33 cellular contexts compared by ENCODE assay signal in genomic region chr9:114624656-114625055, GRCh38. TPM values are rescaled to one million over a fixed set of nuclear protein-coding genes. Genes with fewer than 3 reads are reported as not detected.
"Had no signal": no experiment of that assay in that cellular context is flagged by ENCODE, and none has a peak within 500 bp of the region (broad histone marks: within the 10 kb centered on the region; RNA-seq: fewer than 3 reads in every experiment).

No MANE protein-coding gene starts in this region.

- H3K4me3 ChIP-seq: colonic mucosa, gastrocnemius medialis, lung, smooth muscle cell, stomach, thyroid gland had no signal

- H3K36me3 ChIP-seq: colonic mucosa, neutrophil had no signal

- ATAC-seq: esophagus mucosa, gastrocnemius medialis, left lobe of liver, natural killer cell, sciatic nerve had no signal

- H3K4me1 Mint-ChIP-seq: neural crest cell had no signal

- H3K4me2 ChIP-seq: smooth muscle cell had no signal

- H2AFZ ChIP-seq: parathyroid adenoma had no signal

- H3K27ac ChIP-seq: colonic mucosa, epithelial cell of prostate, gastrocnemius medialis, neutrophil, parathyroid adenoma, stomach, thyroid gland had no signal

- H3K27me3 Mint-ChIP-seq: dendritic cell treated with granulocyte-macrophage colony-stimulating factor and Interleukin-4, amounts not matched to agents 40 ng/mL and 50 ng/mL, for 4 days; memory B cell; progenitor cell of endocrine pancreas; type B pancreatic cell had no signal

- H3K9ac ChIP-seq: parathyroid adenoma had no signal

- H3K4me3 Mint-ChIP-seq: dendritic cell treated with granulocyte-macrophage colony-stimulating factor and Interleukin-4, amounts not matched to agents 40 ng/mL and 50 ng/mL, for 4 days; memory B cell; natural killer cell; neural crest cell; type B pancreatic cell had no signal

- H3K36me3 Mint-ChIP-seq: natural killer cell had no signal

- H3K27me3 ChIP-seq: colonic mucosa, gastrocnemius medialis, neutrophil, stomach, thyroid gland had no signal

- H3K9me3 ChIP-seq: colonic mucosa, gastrocnemius medialis, neutrophil, stomach, thyroid gland had no signal

- H3K9me3 Mint-ChIP-seq: dendritic cell treated with granulocyte-macrophage colony-stimulating factor and Interleukin-4, amounts not matched to agents 40 ng/mL and 50 ng/mL, for 4 days; memory B cell; natural killer cell; neural crest cell; type B pancreatic cell had no signal

- H3K79me2 ChIP-seq: parathyroid adenoma had no signal

- DNase-seq: colonic mucosa; gastrocnemius medialis; head of caudate nucleus; kidney; natural killer cell; stimulated activated CD4-positive, alpha-beta T cell treated with anti-CD3 and anti-CD28 coated beads, Interleukin-12 subunit alpha, Interleukin-12 subunit beta, amount 100 ng/mL, for 4 hours; stimulated activated CD4-positive, alpha-beta T cell treated with anti-CD3 and anti-CD28 coated beads, Interleukin-1b, Interleukin-23, amount 100 ng/mL, for 48 hours; stimulated activated CD4-positive, alpha-beta T cell treated with anti-CD3 and anti-CD28 coated beads, Interleukin-4, amount 100 ng/mL, for 1 hour; stimulated activated CD8-positive, alpha-beta memory T cell treated with anti-CD3 and anti-CD28 coated beads, Interleukin-4, amount 100 ng/mL, for 48 hours; stimulated activated naive CD4-positive, alpha-beta T cell treated with Interleukin-2 at 50 U/mL for 16 hours; stomach; thyroid gland had no signal

- H3K27ac Mint-ChIP-seq: dendritic cell treated with granulocyte-macrophage colony-stimulating factor and Interleukin-4, amounts not matched to agents 40 ng/mL and 50 ng/mL, for 4 days; memory B cell; natural killer cell; progenitor cell of endocrine pancreas; type B pancreatic cell had no signal

- H3K4me1 ChIP-seq: colonic mucosa, gastrocnemius medialis, parathyroid adenoma had no signal

RNA-seq across cellular contexts. Expression of gene TEX53, which starts 32.9 kb away (rescaled TPM):
- total RNA-seq: chondrocyte, colonic mucosa, esophagus mucosa, gastrocnemius medialis, glomerular endothelial cell, kidney, left lobe of liver, liver, lung, mononuclear cell, natural killer cell, neural crest cell, omental fat pad, progenitor cell of endocrine pancreas, sciatic nerve, smooth muscle cell, stomach, subcutaneous adipose tissue, temporal lobe, thyroid gland, urinary bladder had no signal

RNA-seq across cellular contexts. Expression of gene TEX48, which starts 57.3 kb away (rescaled TPM):
- total RNA-seq: chondrocyte, colonic mucosa, esophagus mucosa, gastrocnemius medialis, glomerular endothelial cell, kidney, left lobe of liver, liver, lung, mononuclear cell, natural killer cell, neural crest cell, omental fat pad, progenitor cell of endocrine pancreas, sciatic nerve, smooth muscle cell, stomach, subcutaneous adipose tissue, temporal lobe, thyroid gland, urinary bladder had no signal
